In genomic region chr10:93702278-93703001, GRCh38 we compare ENCODE assay signal across 8 cellular contexts. TPM values are rescaled to one million over a fixed set of nuclear protein-coding genes. Genes with fewer than 3 reads are reported as not detected.
DNase-seq lines count a peak whose midpoint lies in the region; ATAC-seq and TF ChIP-seq lines count a peak whose summit lies in the region.

Gene FRA10AC1 (minus strand): TSS chr10:93702592. CDS start chr10:93700106, 2,486 bp downstream.

- ATAC-seq in CD4-positive, alpha-beta T cell (ENCODE audit: poor library complexity), result peak; percentile 81
- ATAC-seq in GM19395 (IDR thresholded peaks at IDR 0.05; ENCODE audit: unreplicated experiment), result peak; percentile 82
- ATAC-seq in HG03558 (IDR thresholded peaks at IDR 0.05; ENCODE audit: extremely low read depth, unreplicated experiment), result peak; percentile 47
- peak; percentile 99 to 100 for ATAC-seq in lower lobe of right lung

- H3K27me3 Mint-ChIP-seq in CD4-positive, alpha-beta T cell, result no peaks in the 10 kb centered on the region
- no peaks in the 10 kb centered on the region for H3K27me3 Mint-ChIP-seq in activated CD4-positive, alpha-beta memory T cell treated with anti-CD3 and anti-CD28 coated beads for 36 hours

- CTCF ChIA-PET in CD4-positive, alpha-beta T cell (lab: Charles Lee), result interaction anchor here (0.9 kb wide), 1 partner anchor 853 kb away, joined by 3 read pairs; no protein-coding TSS in a partner anchor
- CTCF ChIA-PET in activated CD4-positive, alpha-beta memory T cell treated with anti-CD3 and anti-CD28 coated beads for 36 hours (lab: Charles Lee), result interaction anchor here (0.6 to 2.0 kb wide), 9 partner anchors 86 to 844 kb away, joined by 3 to 5 read pairs (median 3); no protein-coding TSS in a partner anchor

- H3K36me3 ChIP-seq in ectodermal cell (ENCODE audit: control insufficient read depth, insufficient read depth, low read length) (peaks cover under 1% of the 10 kb centered on the region), lower lobe of right lung (peaks cover 22% of the 10 kb centered on the region)

- H3K27ac ChIP-seq in CD4-positive, alpha-beta T cell (ENCODE audit: low read depth, low read length), result peak within 1 kb of the TSS; percentile 77
- H3K27ac ChIP-seq in ectodermal cell (ENCODE audit: insufficient read depth, low read depth, low read length, poor library complexity, severe bottlenecking) (peak within 1 kb of the TSS; percentile 65), lower lobe of right lung (peak within 1 kb of the TSS; percentile 85)

- no peak within 1 kb of the TSS for H3K27ac Mint-ChIP-seq in CD4-positive, alpha-beta T cell
- H3K27ac Mint-ChIP-seq in activated CD4-positive, alpha-beta memory T cell treated with anti-CD3 and anti-CD28 coated beads for 36 hours, result no peak within 1 kb of the TSS

- no peaks in the 10 kb centered on the region for H3K9me3 Mint-ChIP-seq in CD4-positive, alpha-beta T cell
- no peaks in the 10 kb centered on the region for H3K9me3 Mint-ChIP-seq in activated CD4-positive, alpha-beta memory T cell treated with anti-CD3 and anti-CD28 coated beads for 36 hours

- no peaks in the 10 kb centered on the region for H3K9me3 ChIP-seq in CD4-positive, alpha-beta T cell (ENCODE audit: control insufficient read depth, low read length)
- H3K9me3 ChIP-seq in ectodermal cell (ENCODE audit: control insufficient read depth, low read length) (no peaks in the 10 kb centered on the region), lower lobe of right lung (no peaks in the 10 kb centered on the region)

- no peak for TF ChIP-seq CTCF in CD4-positive, alpha-beta T cell (IDR thresholded peaks at IDR 0.05)
- peak; percentile 37 for TF ChIP-seq CTCF in lower lobe of right lung (IDR thresholded peaks at IDR 0.05)

- H3K4me3 Mint-ChIP-seq in CD4-positive, alpha-beta T cell, result no peak within 1 kb of the TSS
- no peak within 1 kb of the TSS for H3K4me3 Mint-ChIP-seq in activated CD4-positive, alpha-beta memory T cell treated with anti-CD3 and anti-CD28 coated beads for 36 hours

- intact Hi-C loops in CD4-positive, alpha-beta T cell (cut with DNase I, micrococcal nuclease), result loop anchor here (1.0 to 10.0 kb wide), 6 partner anchors 190 to 1110 kb away; partner anchors contain the start of genes NOC3L (in 2 of the 2), EXOC6 (in 1 of the 2), KIF11 (in 1 of the 2) and SLC35G1 (in 1 of the 2)
- intact Hi-C loops in activated CD4-positive, alpha-beta memory T cell treated with anti-CD3 and anti-CD28 coated beads for 36 hours (cut with micrococcal nuclease), result loop anchor here (1.0 to 5.0 kb wide), 8 partner anchors 50 to 1110 kb away; partner anchors contain the start of genes CEP55, HELLS, KIF11 and NOC3L
- intact Hi-C loops in lower lobe of right lung (cut with DNase I), result no loop called here

- H3K4me1 Mint-ChIP-seq in CD4-positive, alpha-beta T cell (ENCODE audit: low read depth), result peaks cover 19% of the 10 kb centered on the region
- peaks cover 15% of the 10 kb centered on the region for H3K4me1 Mint-ChIP-seq in activated CD4-positive, alpha-beta memory T cell treated with anti-CD3 and anti-CD28 coated beads for 36 hours (ENCODE audit: low read depth)

- POLR2A ChIA-PET in CD4-positive, alpha-beta T cell (lab: Charles Lee), result interaction anchor here (0.7 to 1.3 kb wide), 6 partner anchors 10 to 1128 kb away, joined by 3 to 5 read pairs (median 3); partner anchors contain the start of genes EXOC6 and IDE
- POLR2A ChIA-PET in activated CD4-positive, alpha-beta memory T cell treated with anti-CD3 and anti-CD28 coated beads for 36 hours (lab: Charles Lee), result interaction anchor here (0.5 to 2.2 kb wide), 10 partner anchors 10 to 239 kb away, joined by 3 to 6 read pairs (median 3); partner anchors contain the start of gene CEP55

- H3K4me3 ChIP-seq in ectodermal cell (ENCODE audit: insufficient read depth, low read depth, low read length) (peak within 1 kb of the TSS; percentile 60), lower lobe of right lung (peak within 1 kb of the TSS; percentile 73)

- 1% methylated on average over 51 of the region's 51 CpGs for WGBS in ectodermal cell, 2 experiments

- H3K27me3 ChIP-seq in CD4-positive, alpha-beta T cell (ENCODE audit: control insufficient read depth, insufficient read depth, low read length), result no peaks in the 10 kb centered on the region
- no peaks in the 10 kb centered on the region for H3K27me3 ChIP-seq in ectodermal cell (ENCODE audit: control insufficient read depth, insufficient read depth, low read length, poor library complexity, severe bottlenecking)
- no peaks in the 10 kb centered on the region for H3K27me3 ChIP-seq in lower lobe of right lung (ENCODE audit: low read depth)

- H3K36me3 Mint-ChIP-seq in CD4-positive, alpha-beta T cell (ENCODE audit: low read depth), result peaks cover 16% of the 10 kb centered on the region
- H3K36me3 Mint-ChIP-seq in activated CD4-positive, alpha-beta memory T cell treated with anti-CD3 and anti-CD28 coated beads for 36 hours, result peaks cover 10% of the 10 kb centered on the region

- DNase-seq in CD4-positive, alpha-beta T cell, result peak; percentile 80 to 89 (median 84)
- DNase-seq in NCI-H748 treated with DMSO at 0.1 percent for 48 hours (lab: John Stamatoyannopoulos, UW) (peak; percentile 92), lower lobe of right lung (peak; percentile 95)
- peak; percentile 92 for DNase-seq in activated CD4-positive, alpha-beta memory T cell treated with anti-CD3 and anti-CD28 coated beads for 36 hours
- peak; percentile 67 to 88 (median 81) for DNase-seq in stimulated activated CD4-positive, alpha-beta T cell treated with anti-CD3 and anti-CD28 coated beads, TNF-alpha, amount 100 ng/mL, for 1 hour (ENCODE audit: low read depth in 3 of 3, low spot score in 1 of 3)

- H3K4me1 ChIP-seq in ectodermal cell (ENCODE audit: control insufficient read depth, insufficient read depth, low read length) (no peaks in the 10 kb centered on the region), lower lobe of right lung (peaks cover 23% of the 10 kb centered on the region)

RNA-seq across cellular contexts. Expression of gene FRA10AC1, which starts in this region (rescaled TPM):
- 10 to 100 TPM in 1 of 2 experiments, 1 to 10 TPM in 1; 10.0 to 10.3 TPM for total RNA-seq in CD4-positive, alpha-beta T cell
- total RNA-seq in activated CD4-positive, alpha-beta memory T cell treated with anti-CD3 and anti-CD28 coated beads for 36 hours, result 10 to 100 TPM; 18.6 to 19.0 TPM
- 19.4 TPM for polyA plus RNA-seq in ectodermal cell (2013, experiment 1 of 4)
- polyA plus RNA-seq in ectodermal cell (2013, experiment 2 of 4), result 18.9 TPM
- 14.3 TPM for polyA plus RNA-seq in ectodermal cell (2013, experiment 3 of 4)
- 16.6 TPM for polyA plus RNA-seq in ectodermal cell (2013, experiment 4 of 4)
- 19.1 TPM for total RNA-seq in lower lobe of right lung

Comparison
In these comparisons a context has a peak if more than half of its experiments do, and no peak if none do; other contexts are left out.
1. Peak in every context shown above with its lines: DNase-seq, ATAC-seq, H3K4me3 ChIP-seq and H3K27ac ChIP-seq.
2. ATAC-seq: peak in every context shown above with its lines; median percentile 100 in lower lobe of right lung; 82 in GM19395; 81 in CD4-positive, alpha-beta T cell; 47 in HG03558.